Comparison of ENCODE assay signal across 9 cellular contexts in genomic region chr2:149068996-149069888, GRCh38. TPM values are rescaled to one million over a fixed set of nuclear protein-coding genes. Genes with fewer than 3 reads are reported as not detected.
DNase-seq lines count a peak whose midpoint lies in the region; ATAC-seq and TF ChIP-seq lines count a peak whose summit lies in the region.
"Had no signal": no experiment of that assay in that cellular context is flagged by ENCODE, and none has a peak within 500 bp of the region (broad histone marks: within the 10 kb centered on the region; RNA-seq: fewer than 3 reads in every experiment).

No MANE protein-coding gene starts in this region.

- H2BK15ac ChIP-seq in mesenchymal stem cell (ENCODE audit: low read depth, poor library complexity, severe bottlenecking) = no peak overlapping the region

- H3K9ac ChIP-seq in mesenchymal stem cell (ENCODE audit: low read length) = no peak overlapping the region

- H2BK120ac ChIP-seq in mesenchymal stem cell (ENCODE audit: low read depth, low read length) = no peak overlapping the region

- ATAC-seq in GM18517 (IDR thresholded peaks at IDR 0.05; ENCODE audit: unreplicated experiment) = no peak
- no peak for ATAC-seq in WTC11
- ATAC-seq: body of pancreas had no signal

- intact Hi-C loops in activated T-helper 1 cell treated with anti-CD3 and anti-CD28 coated beads, Interleukin-12 subunit alpha, Interleukin-12 subunit beta, Interleukin-2, Interleukin-4 antibody, amounts not matched to agents 30 ng/mL and 10 ng/mL and 1 ng/mL, durations not matched to agents 14 hours and 24 hours and 36 hours (cut with micrococcal nuclease) = loop anchor here (1.0 kb wide), 4 partner anchors 69 to 468 kb away; no protein-coding TSS in a partner anchor
- intact Hi-C loops in testis (cut with DNase I; ENCODE audit: low total_unique reads) = no loop called here
- intact Hi-C loops in A673 (cut with micrococcal nuclease; ENCODE audit: unreplicated experiment) = no loop called here

- H3K4me3 ChIP-seq in MG63 (no peak overlapping the region), mesenchymal stem cell (ENCODE audit: insufficient read depth in 1 of 2, low read depth in 1 of 2, low read length in 2 of 2) (no peak overlapping the region), testis (no peak overlapping the region), A673 (ENCODE audit: low read depth, low read length, poor library complexity, severe bottlenecking) (no peak overlapping the region)
- H3K4me3 ChIP-seq: body of pancreas had no signal

- H3K79me1 ChIP-seq in mesenchymal stem cell (replicated peaks; ENCODE audit: low read length, poor library complexity, severe bottlenecking) = no peaks in the 10 kb centered on the region

- H2AK5ac ChIP-seq in mesenchymal stem cell (ENCODE audit: low read length, severe bottlenecking) = no peak overlapping the region

- H3K4me1 ChIP-seq in mesenchymal stem cell (ENCODE audit: control insufficient read depth, insufficient read depth, low read depth, low read length) = no peaks in the 10 kb centered on the region
- no peaks in the 10 kb centered on the region for H3K4me1 ChIP-seq in testis
- no peaks in the 10 kb centered on the region for H3K4me1 ChIP-seq in A673 (ENCODE audit: insufficient read depth, low read length, poor library complexity, severe bottlenecking)

- DNase-seq in MG63 (peak; percentile 73), mesenchymal stem cell (peak; percentile 95), testis (no peak), WTC11 (ENCODE audit: low spot score) (no peak), A673 (ENCODE audit: low spot score) (no peak)
- no peak for DNase-seq in activated T-helper 1 cell treated with anti-CD3 and anti-CD28 coated beads, Interleukin-12 subunit alpha, Interleukin-12 subunit beta, Interleukin-2, Interleukin-4 antibody, amounts not matched to agents 30 ng/mL and 10 ng/mL and 1 ng/mL, durations not matched to agents 14 hours and 24 hours and 36 hours (ENCODE audit: low spot score)
- DNase-seq: body of pancreas had no signal

- H3K4ac ChIP-seq in mesenchymal stem cell (ENCODE audit: low read depth in 1 of 2, low read length in 2 of 2) = no peak overlapping the region

- no peaks in the 10 kb centered on the region for H3K9me3 ChIP-seq in MG63
- no peaks in the 10 kb centered on the region for H3K9me3 ChIP-seq in mesenchymal stem cell (ENCODE audit: control insufficient read depth, low read length)
- no peaks in the 10 kb centered on the region for H3K9me3 ChIP-seq in testis
- no peaks in the 10 kb centered on the region for H3K9me3 ChIP-seq in A673 (ENCODE audit: low read depth, low read length, poor library complexity, severe bottlenecking)
- H3K9me3 ChIP-seq: body of pancreas had no signal

- TF ChIP-seq POLR2A in testis (IDR thresholded peaks at IDR 0.05) = no peak

- peak overlapping the region; percentile 30; the same call in 1 of the 2 replicates for H3K27ac ChIP-seq in C4-2B
- H3K27ac ChIP-seq in mesenchymal stem cell (ENCODE audit: low read length, poor library complexity, severe bottlenecking) = no peak overlapping the region
- H3K27ac ChIP-seq in testis = no peak overlapping the region
- H3K27ac ChIP-seq in A673 (ENCODE audit: low read depth, low read length, poor library complexity, severe bottlenecking) = no peak overlapping the region
- H3K27ac ChIP-seq: body of pancreas had no signal

- no peak overlapping the region for H2BK12ac ChIP-seq in mesenchymal stem cell (ENCODE audit: low read length in 2 of 2)

- H3K36me3 ChIP-seq in MG63 = no peaks in the 10 kb centered on the region
- no peaks in the 10 kb centered on the region for H3K36me3 ChIP-seq in mesenchymal stem cell (ENCODE audit: control insufficient read depth in 1 of 2, insufficient read depth in 2 of 2, low read depth in 1 of 2, low read length in 2 of 2)
- no peaks in the 10 kb centered on the region for H3K36me3 ChIP-seq in testis (ENCODE audit: low read depth, missing control alignments)
- H3K36me3 ChIP-seq in A673 (ENCODE audit: insufficient read depth, low read length, poor library complexity, severe bottlenecking) = no peaks in the 10 kb centered on the region

- POLR2A ChIA-PET in WTC11 (lab: Charles Lee) (no interaction called here), A673 (lab: Charles Lee; ENCODE audit: low non-redundant PET) (no interaction called here)

- no peak overlapping the region for H2AFZ ChIP-seq in mesenchymal stem cell (ENCODE audit: low read depth, low read length)

- H4K8ac ChIP-seq in mesenchymal stem cell (ENCODE audit: low read length) = no peak overlapping the region

- H2BK5ac ChIP-seq in mesenchymal stem cell (ENCODE audit: low read depth, low read length, poor library complexity, severe bottlenecking) = no peak overlapping the region

- WGBS in mesenchymal stem cell = 41% methylated on average over 4 of the region's 5 CpGs
- WGBS in testis, 2 donors = 69 to 72% methylated on average over 5 of the region's 5 CpGs

- H3K4me3 Mint-ChIP-seq in activated T-helper 1 cell treated with anti-CD3 and anti-CD28 coated beads, Interleukin-12 subunit alpha, Interleukin-12 subunit beta, Interleukin-2, Interleukin-4 antibody, amounts not matched to agents 30 ng/mL and 10 ng/mL and 1 ng/mL, durations not matched to agents 14 hours and 24 hours and 36 hours = peak overlapping the region; percentile 1
- no peak overlapping the region for H3K4me3 Mint-ChIP-seq in WTC11

- no peak overlapping the region for H3K4me2 ChIP-seq in mesenchymal stem cell (ENCODE audit: low read length, poor library complexity, severe bottlenecking)

- no peaks in the 10 kb centered on the region for H3K9me3 Mint-ChIP-seq in activated T-helper 1 cell treated with anti-CD3 and anti-CD28 coated beads, Interleukin-12 subunit alpha, Interleukin-12 subunit beta, Interleukin-2, Interleukin-4 antibody, amounts not matched to agents 30 ng/mL and 10 ng/mL and 1 ng/mL, durations not matched to agents 14 hours and 24 hours and 36 hours
- H3K9me3 Mint-ChIP-seq in WTC11 = peaks cover 5% of the 10 kb centered on the region; the same call in 1 of the 2 replicates

- peak overlapping the region; percentile 74 for H3K27ac Mint-ChIP-seq in activated T-helper 1 cell treated with anti-CD3 and anti-CD28 coated beads, Interleukin-12 subunit alpha, Interleukin-12 subunit beta, Interleukin-2, Interleukin-4 antibody, amounts not matched to agents 30 ng/mL and 10 ng/mL and 1 ng/mL, durations not matched to agents 14 hours and 24 hours and 36 hours
- H3K27ac Mint-ChIP-seq in WTC11 = no peak overlapping the region

- peaks cover 14% of the 10 kb centered on the region for H3K27me3 Mint-ChIP-seq in activated T-helper 1 cell treated with anti-CD3 and anti-CD28 coated beads, Interleukin-12 subunit alpha, Interleukin-12 subunit beta, Interleukin-2, Interleukin-4 antibody, amounts not matched to agents 30 ng/mL and 10 ng/mL and 1 ng/mL, durations not matched to agents 14 hours and 24 hours and 36 hours (ENCODE audit: insufficient read depth)
- no peaks in the 10 kb centered on the region for H3K27me3 Mint-ChIP-seq in WTC11 (ENCODE audit: low read depth)

- TF ChIP-seq CTCF in C4-2B (conservative IDR thresholded peaks at IDR 0.05) (no peak), testis (IDR thresholded peaks at IDR 0.05) (no peak), WTC11 (IDR thresholded peaks at IDR 0.05) (no peak), A673 (conservative IDR thresholded peaks at IDR 0.05; ENCODE audit: low read depth, low read length) (no peak)

- H3K14ac ChIP-seq in mesenchymal stem cell (ENCODE audit: low read length in 2 of 2) = no peak overlapping the region

- H3K27me3 ChIP-seq in MG63 (no peaks in the 10 kb centered on the region), mesenchymal stem cell (ENCODE audit: control insufficient read depth in 1 of 2, insufficient read depth in 1 of 2, low read length in 2 of 2) (no peaks in the 10 kb centered on the region), testis (no peaks in the 10 kb centered on the region), A673 (replicated peaks; ENCODE audit: insufficient read depth, low read depth, low read length, poor library complexity) (no peaks in the 10 kb centered on the region)
- H3K27me3 ChIP-seq: body of pancreas had no signal

- no peaks in the 10 kb centered on the region for H3K36me3 Mint-ChIP-seq in activated T-helper 1 cell treated with anti-CD3 and anti-CD28 coated beads, Interleukin-12 subunit alpha, Interleukin-12 subunit beta, Interleukin-2, Interleukin-4 antibody, amounts not matched to agents 30 ng/mL and 10 ng/mL and 1 ng/mL, durations not matched to agents 14 hours and 24 hours and 36 hours (ENCODE audit: low read depth)
- no peaks in the 10 kb centered on the region for H3K36me3 Mint-ChIP-seq in WTC11

- BruUV-seq in A673 (replicated peaks; lab: Mats Ljungman, UMichigan) = no TSS peak

- H3K18ac ChIP-seq in mesenchymal stem cell (ENCODE audit: low read depth in 1 of 2, low read length in 2 of 2) = peak overlapping the region in 1 of 2 experiments; percentile 64

- no peak overlapping the region for H4K91ac ChIP-seq in mesenchymal stem cell (ENCODE audit: low read length)

- H3K4me1 Mint-ChIP-seq in activated T-helper 1 cell treated with anti-CD3 and anti-CD28 coated beads, Interleukin-12 subunit alpha, Interleukin-12 subunit beta, Interleukin-2, Interleukin-4 antibody, amounts not matched to agents 30 ng/mL and 10 ng/mL and 1 ng/mL, durations not matched to agents 14 hours and 24 hours and 36 hours (ENCODE audit: low read depth) = peaks cover 19% of the 10 kb centered on the region
- H3K4me1 Mint-ChIP-seq in WTC11 = peaks cover 15% of the 10 kb centered on the region

- no peak overlapping the region for H3K23ac ChIP-seq in mesenchymal stem cell (ENCODE audit: low read length in 2 of 2)

- CTCF ChIA-PET in WTC11 (lab: Charles Lee) = interaction anchor here (0.6 to 1.2 kb wide), 2 partner anchors 10 to 260 kb away, joined by 3 read pairs; no protein-coding TSS in a partner anchor
- CTCF ChIA-PET in A673 (lab: Charles Lee) = interaction anchor here (0.6 kb wide), 1 partner anchor 242 kb away, joined by 3 read pairs; no protein-coding TSS in a partner anchor

TF ChIP-seq in WTC11, 78 proteins besides CTCF, POLR2A, EP300 and RAD21 (continues in another document):
- TF ChIP-seq ZNF219 (CRISPR knock-in tag; IDR thresholded peaks at IDR 0.05; ENCODE audit: borderline replicate concordance) (no peak), FOXK1 (CRISPR knock-in tag; IDR thresholded peaks at IDR 0.05) (no peak), ATF1 (CRISPR knock-in tag; IDR thresholded peaks at IDR 0.05) (no peak)

RNA-seq across cellular contexts. Expression of gene LYPD6B, which starts 30.7 kb away (rescaled TPM):
- total RNA-seq in MG63 (2014; rRNA removed; shearing (Covaris generic); ENCODE audit: low replicate concordance) = 1.6 TPM in 1 of 2 replicates, not detected in the other
- not detected in 2 replicates for total RNA-seq in activated T-helper 1 cell treated with anti-CD3 and anti-CD28 coated beads, Interleukin-12 subunit alpha, Interleukin-12 subunit beta, Interleukin-2, Interleukin-4 antibody, amounts not matched to agents 30 ng/mL and 10 ng/mL and 1 ng/mL, durations not matched to agents 14 hours and 24 hours and 36 hours
- polyA plus RNA-seq in mesenchymal stem cell (2013, experiment 1 of 2) = 22.6 TPM
- polyA plus RNA-seq in mesenchymal stem cell (2013, experiment 2 of 2) = 21.2 TPM
- 10 to 100 TPM; 41.9 to 45.2 TPM for total RNA-seq in testis
- polyA plus RNA-seq in testis (ENCODE audit: insufficient read depth, low read depth, low replicate concordance) = 53.0 TPM
- total RNA-seq in WTC11 (2021) = 1.6 to 1.9 TPM (median 1.8 TPM) in 3 replicates
- total RNA-seq in A673 (2021) = not detected in 2 replicates

Comparison
In these comparisons a context has a peak if more than half of its experiments do, and no peak if none do; other contexts are left out.
1. DNase-seq: peak in MG63 (single experiment) and mesenchymal stem cell (single experiment); none in activated T-helper 1 cell treated with anti-CD3 and anti-CD28 coated beads, Interleukin-12 subunit alpha, Interleukin-12 subunit beta, Interleukin-2, Interleukin-4 antibody, amounts not matched to agents 30 ng/mL and 10 ng/mL and 1 ng/mL, durations not matched to agents 14 hours and 24 hours and 36 hours (single experiment), testis (single experiment), WTC11 (single experiment) and A673 (single experiment).
2. RNA of gene LYPD6B, which starts 30.7 kb away (total RNA-seq): 41.9 to 45.2 TPM in testis; 1.6 TPM in MG63, 1.6 to 1.9 TPM in WTC11, not detected in A673 and not detected in activated T-helper 1 cell treated with anti-CD3 and anti-CD28 coated beads, Interleukin-12 subunit alpha, Interleukin-12 subunit beta, Interleukin-2, Interleukin-4 antibody, amounts not matched to agents 30 ng/mL and 10 ng/mL and 1 ng/mL, durations not matched to agents 14 hours and 24 hours and 36 hours; every median in the first group is over 10 times any median in the second.